Comparison of ENCODE assay signal across 29 cellular contexts in genomic region chr10:124131176-124131575, GRCh38.
"Had no signal": no experiment of that assay in that cellular context is flagged by ENCODE, and none has a peak within 500 bp of the region (broad histone marks: within the 10 kb centered on the region; RNA-seq: fewer than 3 reads in every experiment).

No MANE protein-coding gene starts in this region.

- H3K4me3 Mint-ChIP-seq: natural killer cell; stimulated activated effector memory CD8-positive, alpha-beta T cell treated with anti-CD3 and anti-CD28 coated beads, Interleukin-12 subunit alpha, Interleukin-12 subunit beta, amount 100 ng/mL, for 72 hours had no signal

- DNase-seq: central memory CD4-positive, alpha-beta T cell; dorsolateral prefrontal cortex; effector CD4-positive, alpha-beta T cell; foreskin keratinocyte; heart right ventricle; hippocampal formation; kidney glomerular epithelial cell; left colon; left ventricle myocardium superior; lower lobe of right lung; natural killer cell; pancreas; stimulated activated CD4-positive, alpha-beta T cell treated with anti-CD3 and anti-CD28 coated beads, Interleukin-12 subunit alpha, Interleukin-12 subunit beta, amount 100 ng/mL, for 4 hours; stimulated activated CD4-positive, alpha-beta T cell treated with anti-CD3 and anti-CD28 coated beads, Interleukin-1b, Interleukin-23, amount 100 ng/mL, for 48 hours; stimulated activated CD4-positive, alpha-beta T cell treated with anti-CD3 and anti-CD28 coated beads, Interleukin-4, amount 100 ng/mL, for 24 hours; stimulated activated naive CD8-positive, alpha-beta T cell treated with anti-CD3 and anti-CD28 coated beads, Interleukin-15, Interleukin-2, amounts not matched to agents 100 U/mL and 50 U/mL, for 24 hours; transverse colon; upper lobe of right lung; uterus had no signal

- H3K4me1 ChIP-seq: foreskin keratinocyte, gastroesophageal sphincter, heart right ventricle, pancreas, suprapubic skin, transverse colon, uterus had no signal

- H3K9me3 Mint-ChIP-seq: natural killer cell; stimulated activated effector memory CD8-positive, alpha-beta T cell treated with anti-CD3 and anti-CD28 coated beads, Interleukin-12 subunit alpha, Interleukin-12 subunit beta, amount 100 ng/mL, for 72 hours had no signal

- H3K4me3 ChIP-seq: dorsolateral prefrontal cortex, gastroesophageal sphincter, heart right ventricle, lower lobe of right lung, pancreas, smooth muscle cell, suprapubic skin, transverse colon, upper lobe of right lung, uterus had no signal

- H3K36me3 Mint-ChIP-seq: natural killer cell; stimulated activated effector memory CD8-positive, alpha-beta T cell treated with anti-CD3 and anti-CD28 coated beads, Interleukin-12 subunit alpha, Interleukin-12 subunit beta, amount 100 ng/mL, for 72 hours had no signal

- H3K27ac Mint-ChIP-seq: natural killer cell; stimulated activated effector memory CD8-positive, alpha-beta T cell treated with anti-CD3 and anti-CD28 coated beads, Interleukin-12 subunit alpha, Interleukin-12 subunit beta, amount 100 ng/mL, for 72 hours had no signal

- H3K9me3 ChIP-seq: gastroesophageal sphincter, lower lobe of right lung, neutrophil, pancreas, suprapubic skin, transverse colon, upper lobe of right lung, uterus had no signal

- ATAC-seq: esophagus mucosa; foreskin keratinocyte; gastroesophageal sphincter; heart right ventricle; left colon; left ventricle myocardium superior; lower lobe of right lung; natural killer cell; pancreas; sciatic nerve; stimulated activated naive CD8-positive, alpha-beta T cell treated with anti-CD3 and anti-CD28 coated beads, Interleukin-15, Interleukin-2, amounts not matched to agents 100 U/mL and 50 U/mL, for 24 hours had no signal

- FAIRE-seq: colon, islet of Langerhans, pancreas had no signal

- H3K4me1 Mint-ChIP-seq: natural killer cell; stimulated activated effector memory CD8-positive, alpha-beta T cell treated with anti-CD3 and anti-CD28 coated beads, Interleukin-12 subunit alpha, Interleukin-12 subunit beta, amount 100 ng/mL, for 72 hours had no signal

- H3K27ac ChIP-seq: dorsolateral prefrontal cortex, epithelial cell of prostate, foreskin keratinocyte, gastroesophageal sphincter, heart right ventricle, lower lobe of right lung, neutrophil, pancreas, suprapubic skin, transverse colon, upper lobe of right lung, uterus had no signal

- H3K36me3 ChIP-seq: gastroesophageal sphincter, heart right ventricle, lower lobe of right lung, neutrophil, pancreas, suprapubic skin, transverse colon, upper lobe of right lung, uterus had no signal
